In the genomic region with DNA sequence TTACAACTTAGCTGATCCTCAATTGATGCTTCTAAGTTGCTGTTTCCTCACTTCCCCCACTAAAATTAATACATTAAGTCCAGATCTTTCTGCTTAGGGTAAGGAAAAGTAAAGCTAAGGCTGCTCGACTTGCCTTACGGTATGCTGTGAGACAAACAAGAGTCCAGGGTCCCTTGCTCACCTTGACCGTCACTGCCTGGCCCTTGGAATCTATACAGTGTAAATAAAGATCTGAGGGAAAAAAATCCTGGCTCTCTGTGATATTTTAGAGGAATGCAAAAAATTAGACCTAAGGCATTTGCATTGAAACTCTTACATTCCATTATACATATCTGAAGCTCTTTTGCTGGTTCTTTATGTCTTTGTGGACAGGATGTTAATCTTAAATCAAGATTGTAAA, we compare ENCODE assay signal across 1 cellular context.
TF ChIP-seq lines count a peak whose summit lies in the region.

No MANE protein-coding gene starts in this region.

TF ChIP-seq in IMR-90, 13 proteins besides CTCF, POLR2A, EP300 and RAD21:
- no peak for TF ChIP-seq FOS (IDR thresholded peaks at IDR 0.05; ENCODE audit: low read depth, low read length)
- no peak for TF ChIP-seq CEBPB (IDR thresholded peaks at IDR 0.05; ENCODE audit: low read depth, low read length)
- TF ChIP-seq BHLHE40 (IDR thresholded peaks at IDR 0.05; ENCODE audit: low read depth, low read length): no peak
- TF ChIP-seq SMC3 (IDR thresholded peaks at IDR 0.05; ENCODE audit: low read depth, low read length): no peak
- TF ChIP-seq, protein P1, sequence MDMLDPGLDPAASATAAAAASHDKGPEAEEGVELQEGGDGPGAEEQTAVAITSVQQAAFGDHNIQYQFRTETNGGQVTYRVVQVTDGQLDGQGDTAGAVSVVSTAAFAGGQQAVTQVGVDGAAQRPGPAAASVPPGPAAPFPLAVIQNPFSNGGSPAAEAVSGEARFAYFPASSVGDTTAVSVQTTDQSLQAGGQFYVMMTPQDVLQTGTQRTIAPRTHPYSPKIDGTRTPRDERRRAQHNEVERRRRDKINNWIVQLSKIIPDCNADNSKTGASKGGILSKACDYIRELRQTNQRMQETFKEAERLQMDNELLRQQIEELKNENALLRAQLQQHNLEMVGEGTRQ (IDR thresholded peaks at IDR 0.05; ENCODE audit: low read depth, low read length): no peak
- TF ChIP-seq RCOR1 (IDR thresholded peaks at IDR 0.05; ENCODE audit: insufficient replicate concordance, low read length): no peak
- TF ChIP-seq NFE2L2 (IDR thresholded peaks at IDR 0.05; ENCODE audit: low read depth, low read length): no peak
- no peak for TF ChIP-seq MAZ (IDR thresholded peaks at IDR 0.05; ENCODE audit: borderline replicate concordance, low read depth, low read length)
- no peak for TF ChIP-seq MAFK (IDR thresholded peaks at IDR 0.05; ENCODE audit: low read depth, low read length)
- no peak for TF ChIP-seq MXI1 (IDR thresholded peaks at IDR 0.05; ENCODE audit: borderline replicate concordance, low read depth, low read length)
- TF ChIP-seq RFX5 (IDR thresholded peaks at IDR 0.05; ENCODE audit: low read depth, low read length): no peak
- TF ChIP-seq, protein P2, sequence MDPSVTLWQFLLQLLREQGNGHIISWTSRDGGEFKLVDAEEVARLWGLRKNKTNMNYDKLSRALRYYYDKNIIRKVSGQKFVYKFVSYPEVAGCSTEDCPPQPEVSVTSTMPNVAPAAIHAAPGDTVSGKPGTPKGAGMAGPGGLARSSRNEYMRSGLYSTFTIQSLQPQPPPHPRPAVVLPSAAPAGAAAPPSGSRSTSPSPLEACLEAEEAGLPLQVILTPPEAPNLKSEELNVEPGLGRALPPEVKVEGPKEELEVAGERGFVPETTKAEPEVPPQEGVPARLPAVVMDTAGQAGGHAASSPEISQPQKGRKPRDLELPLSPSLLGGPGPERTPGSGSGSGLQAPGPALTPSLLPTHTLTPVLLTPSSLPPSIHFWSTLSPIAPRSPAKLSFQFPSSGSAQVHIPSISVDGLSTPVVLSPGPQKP (IDR thresholded peaks at IDR 0.05; ENCODE audit: borderline replicate concordance, low read depth, low read length): no peak
- TF ChIP-seq CHD1 (IDR thresholded peaks at IDR 0.05; ENCODE audit: low read depth, low read length): no peak
TF ChIP-seq in IMR-90: peak in this region for 0.
